ENCODE assay signal across 2 cellular contexts in genomic region chr1:1069711-1070676, GRCh38.
TF ChIP-seq lines count a peak whose summit lies in the region.

No MANE protein-coding gene starts in this region.

TF ChIP-seq in HCT116, 20 proteins besides CTCF, POLR2A, EP300 and RAD21:
- TF ChIP-seq POLR2AphosphoS5 (IDR thresholded peaks at IDR 0.05; ENCODE audit: low read depth, low read length) (0 out of 2 replicates have a peak, but pooled peaks have one; percentile 50), EZH2 (IDR thresholded peaks at IDR 0.05) (no peak)
TF ChIP-seq in HCT116: peak in this region for 1.

TF ChIP-seq in K562, 482 proteins besides CTCF, POLR2A, EP300 and RAD21 (continues in another document):
- TF ChIP-seq HMGN3 (IDR thresholded peaks at IDR 0.05; ENCODE audit: borderline replicate concordance, extremely low read depth, insufficient read length, low read depth, low read length) (peak; percentile 10), MAX (CRISPR knock-in tag; IDR thresholded peaks at IDR 0.05) (peak; percentile 49; the same call in 1 of the 2 replicates), ELK1 (CRISPR knock-in tag; IDR thresholded peaks at IDR 0.05) (0 out of 2 replicates have a peak, but pooled peaks have one; percentile 26), ATF1 (CRISPR knock-in tag; IDR thresholded peaks at IDR 0.05) (no peak), ATF1 (tag; IDR thresholded peaks at IDR 0.05) (peak; percentile 51; the same call in 1 of the 2 replicates), E2F5 (CRISPR knock-in tag; IDR thresholded peaks at IDR 0.05) (no peak), ZFP91 (CRISPR knock-in tag; IDR thresholded peaks at IDR 0.05) (no peak; the same call in 1 of the 2 replicates), E4F1 (CRISPR knock-in tag; IDR thresholded peaks at IDR 0.05; ENCODE audit: borderline replicate concordance) (no peak), ZNF830 (CRISPR knock-in tag; IDR thresholded peaks at IDR 0.05) (0 out of 2 replicates have a peak, but pooled peaks have one; percentile 26), MGA (IDR thresholded peaks at IDR 0.05) (peak; percentile 32; the same call in 1 of the 2 replicates), PREB (CRISPR knock-in tag; IDR thresholded peaks at IDR 0.05) (no peak), HOMEZ (CRISPR knock-in tag; IDR thresholded peaks at IDR 0.05) (no peak), SAP30 (IDR thresholded peaks at IDR 0.05; ENCODE audit: borderline replicate concordance, insufficient read depth, low read depth, low read length, poor library complexity, severe bottlenecking) (peak; percentile 56), SMARCE1 (IDR thresholded peaks at IDR 0.05) (no peak), MEIS2 (IDR thresholded peaks at IDR 0.05; ENCODE audit: partially characterized antibody) (peak; percentile 70), SNIP1 (IDR thresholded peaks at IDR 0.05; ENCODE audit: low read depth) (no peak), TFAP4 (CRISPR knock-in tag; IDR thresholded peaks at IDR 0.05; ENCODE audit: borderline replicate concordance) (peak; percentile 90), CXXC5 (CRISPR knock-in tag; IDR thresholded peaks at IDR 0.05) (peak; percentile 43), CBX1 (IDR thresholded peaks at IDR 0.05; ENCODE audit: low read depth) (no peak), CBFB (CRISPR knock-in tag; IDR thresholded peaks at IDR 0.05) (peak; percentile 85), RFX1 (IDR thresholded peaks at IDR 0.05) (no peak), SP2 (IDR thresholded peaks at IDR 0.05; ENCODE audit: extremely low read depth, low read depth, low read length, poor library complexity, severe bottlenecking) (no peak), RNF2 (IDR thresholded peaks at IDR 0.05) (no peak), MTA2 (IDR thresholded peaks at IDR 0.05; ENCODE audit: low read depth) (no peak), ZNF12 (CRISPR knock-in tag; IDR thresholded peaks at IDR 0.05) (no peak), NR1H2 (CRISPR knock-in tag; IDR thresholded peaks at IDR 0.05) (no peak), EGR1 (conservative IDR thresholded peaks at IDR 0.05) (0 out of 2 replicates have a peak, but pooled peaks have one; percentile 31), ZNF778 (CRISPR knock-in tag; IDR thresholded peaks at IDR 0.05) (no peak), ZBTB2 (IDR thresholded peaks at IDR 0.05) (0 out of 2 replicates have a peak, but pooled peaks have one; percentile 32), KDM2B (CRISPR knock-in tag; IDR thresholded peaks at IDR 0.05) (0 out of 2 replicates have a peak, but pooled peaks have one; percentile 6), CAMTA2 (CRISPR knock-in tag; conservative IDR thresholded peaks at IDR 0.05) (no peak), BRCA1 (IDR thresholded peaks at IDR 0.05) (no peak), BRCA1 (CRISPR knock-in tag; IDR thresholded peaks at IDR 0.05) (no peak), ZNF282 (CRISPR knock-in tag; IDR thresholded peaks at IDR 0.05) (peak; percentile 16; the same call in 1 of the 2 replicates), NFATC3 (IDR thresholded peaks at IDR 0.05) (no peak)
